In the genomic region with DNA sequence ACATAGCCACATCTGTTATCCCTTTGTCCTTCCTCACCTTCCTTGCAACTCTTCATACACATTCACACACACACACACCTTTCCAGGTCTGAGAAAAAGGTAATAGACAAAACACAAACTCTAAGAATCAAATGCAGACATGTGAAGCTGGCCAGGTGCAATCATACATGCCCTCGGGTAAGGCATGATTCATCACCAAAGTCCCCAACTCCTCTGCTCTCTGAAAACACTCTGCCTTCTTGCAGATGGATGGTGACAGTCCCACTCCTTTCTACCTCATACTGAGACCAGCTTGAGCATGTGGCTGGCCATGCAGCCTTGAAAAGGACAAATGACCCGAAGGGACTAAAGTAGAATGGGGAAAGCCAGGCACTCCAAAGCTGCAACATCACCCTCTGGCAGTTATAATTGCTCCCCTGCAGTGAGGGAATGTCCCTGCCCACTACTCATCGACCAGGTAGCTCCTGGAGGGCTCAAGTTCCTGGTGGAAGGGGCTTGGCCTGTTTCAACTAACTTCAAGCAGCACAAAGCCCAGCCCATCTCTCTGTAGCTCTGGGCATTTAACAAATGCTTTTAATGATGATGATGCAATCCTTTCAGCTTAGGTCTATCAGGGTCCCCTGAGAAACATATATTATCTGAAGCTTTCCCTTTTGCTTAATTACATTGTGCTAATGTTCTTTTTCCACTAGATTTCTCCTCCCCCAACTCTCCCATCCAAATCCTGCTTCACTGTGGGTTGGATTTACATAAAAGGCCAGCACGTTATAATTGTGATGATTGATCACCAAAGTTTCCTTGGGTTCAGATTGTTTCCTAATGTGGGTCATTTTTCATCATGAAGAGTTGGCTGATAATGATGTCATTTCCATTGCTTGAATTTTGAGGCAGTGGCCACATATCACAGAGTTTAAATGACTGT, we compare ENCODE assay signal across 14 cellular contexts.
DNase-seq lines count a peak whose midpoint lies in the region; ATAC-seq, FAIRE-seq and TF ChIP-seq lines count a peak whose summit lies in the region.
"Had no signal": no experiment of that assay in that cellular context is flagged by ENCODE, and none has a peak within 500 bp of the region (broad histone marks: within the 10 kb centered on the region; RNA-seq: fewer than 3 reads in every experiment).

No MANE protein-coding gene starts in this region.

- H3K9me3 ChIP-seq in WERI-Rb-1 (ENCODE audit: severe bottlenecking) = no peaks in the 10 kb centered on the region
- H3K9me3 ChIP-seq in vagina = no peaks in the 10 kb centered on the region
- H3K9me3 ChIP-seq: BLaER1 treated with 17β-estradiol and CSF1 and Interleukin-3, amounts not matched to agents 10 nM and 100 nM had no signal

- H3K27ac ChIP-seq in WERI-Rb-1 = peak overlapping the region; percentile 44
- H3K27ac ChIP-seq in vagina = peak overlapping the region; percentile 1
- H3K27ac ChIP-seq: BLaER1 treated with 17β-estradiol and CSF1 and Interleukin-3, amounts not matched to agents 10 nM and 100 nM had no signal

- H3K4me3 ChIP-seq in WERI-Rb-1 (ENCODE audit: low read depth, low read length) (no peak overlapping the region), vagina (no peak overlapping the region)
- H3K4me3 ChIP-seq: BLaER1 treated with 17β-estradiol and CSF1 and Interleukin-3, amounts not matched to agents 10 nM and 100 nM had no signal

- H3K36me3 ChIP-seq in WERI-Rb-1 (no peaks in the 10 kb centered on the region), vagina (no peaks in the 10 kb centered on the region)
- H3K36me3 ChIP-seq: BLaER1 treated with 17β-estradiol and CSF1 and Interleukin-3, amounts not matched to agents 10 nM and 100 nM had no signal

- H3K27me3 ChIP-seq in WERI-Rb-1 (ENCODE audit: insufficient read depth, low read depth, severe bottlenecking) (no peaks in the 10 kb centered on the region), vagina (no peaks in the 10 kb centered on the region)
- H3K27me3 ChIP-seq: BLaER1 treated with 17β-estradiol and CSF1 and Interleukin-3, amounts not matched to agents 10 nM and 100 nM had no signal

- ATAC-seq in HG03432 (IDR thresholded peaks at IDR 0.05; ENCODE audit: unreplicated experiment) (peak; percentile 59), omental fat pad (ENCODE audit: low FRiP score) (no peak)
- ATAC-seq: activated naive CD4-positive, alpha-beta T cell treated with anti-CD3 and anti-CD28 coated beads, Interleukin-2, amount 50 U/mL, for 72 hours had no signal

- FAIRE-seq in frontal cortex (lab: Jason Lieb, UNC) = no peak
- FAIRE-seq: H54 had no signal

- intact Hi-C loops in vagina (cut with DNase I) = loop anchor here (10.0 kb wide), 1 partner anchor 298 kb away; no protein-coding TSS in a partner anchor

- no peak for DNase-seq in WERI-Rb-1
- DNase-seq in iPS-NIHi11 (ENCODE audit: low spot score) = peak; percentile 44
- DNase-seq in vagina (ENCODE audit: extremely low spot score in 2 of 2) = no peak
- no peak for DNase-seq in omental fat pad (ENCODE audit: low spot score)
- DNase-seq in frontal cortex (ENCODE audit: low spot score in 2 of 2) = no peak
- DNase-seq in 8988T = no peak
- DNase-seq: activated T-cell treated with anti-CD3 and anti-CD28 coated beads, Interleukin-2, amount 50 U/mL, for 1 hour; effector CD4-positive, alpha-beta T cell; NCI-H1092 treated with DMSO at 0.1 percent for 48 hours; SIG-M5 had no signal

- TF ChIP-seq CTCF in WERI-Rb-1 (IDR thresholded peaks at IDR 0.05; ENCODE audit: low read depth, low read length) (no peak), vagina (IDR thresholded peaks at IDR 0.05) (no peak), omental fat pad (IDR thresholded peaks at IDR 0.05) (no peak)

- no peak for TF ChIP-seq POLR2A in vagina (IDR thresholded peaks at IDR 0.05)

- peaks cover 27% of the 10 kb centered on the region for H3K4me1 ChIP-seq in vagina
- H3K4me1 ChIP-seq: BLaER1 treated with 17β-estradiol and CSF1 and Interleukin-3, amounts not matched to agents 10 nM and 100 nM had no signal
